Comparison of ENCODE assay signal across 16 cellular contexts in the genomic region with DNA sequence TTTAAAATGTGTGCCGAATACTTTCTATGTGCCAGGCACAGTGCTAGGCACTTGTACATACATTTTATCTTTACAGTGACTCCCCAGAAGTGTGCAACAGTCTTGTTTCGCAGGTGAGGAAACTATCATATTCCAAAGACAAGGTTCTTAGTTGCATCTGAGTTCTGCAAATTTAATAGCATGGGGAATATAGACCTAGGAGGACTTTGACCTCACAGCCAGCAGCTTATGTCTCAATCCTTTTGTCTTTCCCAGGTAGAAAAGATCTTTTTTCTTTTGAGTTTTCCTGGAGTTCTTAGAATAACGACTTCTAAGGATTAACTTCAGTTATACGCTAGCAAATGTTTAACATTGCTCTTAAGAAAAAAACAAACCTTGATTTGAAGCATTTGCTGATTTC.
DNase-seq lines count a peak whose midpoint lies in the region; ATAC-seq, FAIRE-seq and TF ChIP-seq lines count a peak whose summit lies in the region.
"Had no signal": no experiment of that assay in that cellular context is flagged by ENCODE, and none has a peak within 500 bp of the region (broad histone marks: within the 10 kb centered on the region; RNA-seq: fewer than 3 reads in every experiment).

No MANE protein-coding gene starts in this region.

- peak overlapping the region; percentile 72 for H2BK12ac ChIP-seq in trophoblast cell (ENCODE audit: low read length)

- H2AFZ ChIP-seq in trophoblast cell (ENCODE audit: insufficient read depth, low read length, poor library complexity) = no peak overlapping the region
- H2AFZ ChIP-seq: GM23248 had no signal

- peaks cover 3% of the 10 kb centered on the region for H3K4me1 Mint-ChIP-seq in WTC11
- H3K4me1 Mint-ChIP-seq: B cell; CD4-positive, CD25-positive, alpha-beta regulatory T cell; CD8-positive, alpha-beta memory T cell had no signal

- peaks cover 4% of the 10 kb centered on the region; the same call in 1 of the 2 replicates for H3K27me3 Mint-ChIP-seq in WTC11 (ENCODE audit: low read depth)
- H3K27me3 Mint-ChIP-seq: CD4-positive, CD25-positive, alpha-beta regulatory T cell had no signal

- CTCF ChIA-PET in WTC11 (lab: Charles Lee) = no interaction called here

- H4K8ac ChIP-seq in trophoblast cell (ENCODE audit: low read depth, low read length) = no peak overlapping the region

- H2AK5ac ChIP-seq in trophoblast cell (ENCODE audit: low read length) = no peak overlapping the region

- TF ChIP-seq RAD21 in liver (IDR thresholded peaks at IDR 0.05) = no peak

- WGBS in liver = 89% methylated on average over 4 of the region's 4 CpGs
- no CpG with 5 or more reads among the region's 4 CpGs for WGBS in trophoblast cell (ENCODE audit: extremely low coverage, insufficient coverage, insufficient read length)

- POLR2A ChIA-PET in WTC11 (lab: Charles Lee) = no interaction called here

- TF ChIP-seq CTCF in liver (IDR thresholded peaks at IDR 0.05; ENCODE audit: low read depth, low read length, missing input control) (no peak), vagina (IDR thresholded peaks at IDR 0.05) (no peak), WTC11 (IDR thresholded peaks at IDR 0.05) (no peak)

- peak overlapping the region; percentile 70 for H4K91ac ChIP-seq in trophoblast cell (ENCODE audit: low read depth, low read length)

- ATAC-seq in WTC11 = no peak

- intact Hi-C loops in vagina (cut with DNase I) = no loop called here

- no peak overlapping the region for H3K27ac Mint-ChIP-seq in WTC11
- H3K27ac Mint-ChIP-seq: B cell; CD4-positive, CD25-positive, alpha-beta regulatory T cell; CD8-positive, alpha-beta memory T cell had no signal

- H3K4me3 Mint-ChIP-seq in WTC11 = no peak overlapping the region
- H3K4me3 Mint-ChIP-seq: B cell; CD4-positive, CD25-positive, alpha-beta regulatory T cell; CD8-positive, alpha-beta memory T cell had no signal

- no peaks in the 10 kb centered on the region for H3K27me3 ChIP-seq in liver (ENCODE audit: control insufficient read depth in 4 of 4, insufficient read depth in 4 of 4, low read length in 3 of 4)
- no peaks in the 10 kb centered on the region for H3K27me3 ChIP-seq in trophoblast cell (ENCODE audit: insufficient read depth, low read length)
- H3K27me3 ChIP-seq in vagina = no peaks in the 10 kb centered on the region

- no peaks in the 10 kb centered on the region for H3K36me3 ChIP-seq in liver (ENCODE audit: control insufficient read depth in 4 of 4, insufficient read depth in 3 of 4, low read depth in 1 of 4, low read length in 3 of 4)
- H3K36me3 ChIP-seq in trophoblast cell (ENCODE audit: control insufficient read depth in 1 of 2, insufficient read depth in 2 of 2, low read length in 2 of 2) = no peaks in the 10 kb centered on the region
- no peaks in the 10 kb centered on the region for H3K36me3 ChIP-seq in vagina
- H3K36me3 ChIP-seq: HAP-1 had no signal

- no peak overlapping the region for H2BK5ac ChIP-seq in trophoblast cell (ENCODE audit: low read depth, low read length, poor library complexity)

- no peak overlapping the region for H3K4me2 ChIP-seq in trophoblast cell (ENCODE audit: low read length)

- H3K27ac ChIP-seq in liver (ENCODE audit: low read depth in 1 of 2, low read length in 2 of 2) = no peak overlapping the region
- no peak overlapping the region for H3K27ac ChIP-seq in trophoblast cell (ENCODE audit: low read depth, low read length)
- H3K27ac ChIP-seq in vagina = peak overlapping the region; percentile 71
- H3K27ac ChIP-seq: GM23248 had no signal

- H3K18ac ChIP-seq in trophoblast cell (ENCODE audit: low read length) = no peak overlapping the region

- FAIRE-seq in RCC 7860 (lab: Jason Lieb, UNC) = no peak

- H3K14ac ChIP-seq in trophoblast cell (ENCODE audit: low read length) = no peak overlapping the region

- H3K79me1 ChIP-seq in trophoblast cell (ENCODE audit: low read length) = peaks cover 39% of the 10 kb centered on the region

- H3K9me3 ChIP-seq in liver (ENCODE audit: control insufficient read depth in 4 of 4, low read length in 3 of 4) (no peaks in the 10 kb centered on the region), trophoblast cell (ENCODE audit: insufficient read depth, low read depth, low read length) (no peaks in the 10 kb centered on the region), vagina (no peaks in the 10 kb centered on the region)
- H3K9me3 ChIP-seq: HAP-1 had no signal

- peak overlapping the region; percentile 5 for H2BK120ac ChIP-seq in trophoblast cell (ENCODE audit: insufficient read depth, low read length, poor library complexity)

- TF ChIP-seq POLR2A in vagina (IDR thresholded peaks at IDR 0.05) = no peak

- no peak overlapping the region for H3K23ac ChIP-seq in trophoblast cell (ENCODE audit: low read length)

- DNase-seq in ecto neural progenitor cell (ENCODE audit: low spot score) (peak; percentile 6), trophoblast cell (no peak), vagina (ENCODE audit: extremely low spot score in 2 of 2) (no peak), WTC11 (ENCODE audit: low spot score) (no peak), RCC 7860 (ENCODE audit: low spot score) (no peak)
- DNase-seq in activated naive CD4-positive, alpha-beta T cell treated with anti-CD3 and anti-CD28 coated beads, Interleukin-2, amount 50 U/mL, for 16 hours = no peak
- DNase-seq: C1 segment of cervical spinal cord; CD4-positive, CD25-positive, alpha-beta regulatory T cell; CD8-positive, alpha-beta memory T cell; DMS153; DMS79 treated with DMSO at 0.1 percent for 48 hours; GF-D8; GM23248 had no signal

- no peaks in the 10 kb centered on the region for H3K36me3 Mint-ChIP-seq in WTC11
- H3K36me3 Mint-ChIP-seq: CD4-positive, CD25-positive, alpha-beta regulatory T cell; CD8-positive, alpha-beta memory T cell had no signal

- H4K12ac ChIP-seq in trophoblast cell (ENCODE audit: low read depth, low read length) = no peak overlapping the region

- peaks cover 2% of the 10 kb centered on the region for H3K79me2 ChIP-seq in trophoblast cell (ENCODE audit: control insufficient read depth, insufficient read depth, low read length, poor library complexity)

- H3K4ac ChIP-seq in trophoblast cell (ENCODE audit: low read depth, low read length) = no peak overlapping the region

- H3K4me3 ChIP-seq in liver (ENCODE audit: low read depth in 1 of 3, low read length in 3 of 3) (no peak overlapping the region), trophoblast cell (ENCODE audit: low read depth, low read length) (no peak overlapping the region), vagina (no peak overlapping the region)
- H3K4me3 ChIP-seq: GM23248, HAP-1 had no signal

- peaks cover 0 to 6% (median 3%) of the 10 kb centered on the region in 4 donors for H3K4me1 ChIP-seq in liver (ENCODE audit: control insufficient read depth in 4 of 4, insufficient read depth in 4 of 4, low read length in 3 of 4)
- peaks cover 14 to 25% of the 10 kb centered on the region in 2 experiments for H3K4me1 ChIP-seq in trophoblast cell (ENCODE audit: control insufficient read depth in 1 of 2, insufficient read depth in 2 of 2, low read length in 2 of 2)
- H3K4me1 ChIP-seq in vagina = peaks cover 21% of the 10 kb centered on the region
- H3K4me1 ChIP-seq: HAP-1 had no signal

- H3K9ac ChIP-seq in liver (ENCODE audit: low read depth in 1 of 2, low read length in 2 of 2) = peak overlapping the region in 1 of 2 donors; percentile 14
- peak overlapping the region; percentile 50 for H3K9ac ChIP-seq in trophoblast cell (ENCODE audit: low read length)
- H3K9ac ChIP-seq: GM23248 had no signal

- peaks cover 13% of the 10 kb centered on the region for H3K9me3 Mint-ChIP-seq in WTC11
- H3K9me3 Mint-ChIP-seq: CD4-positive, CD25-positive, alpha-beta regulatory T cell; CD8-positive, alpha-beta memory T cell had no signal

TF ChIP-seq in liver, 16 proteins besides CTCF, POLR2A, EP300 and RAD21:
- TF ChIP-seq YY1 (IDR thresholded peaks at IDR 0.05) (no peak), HNF4A (conservative IDR thresholded peaks at IDR 0.05) (peak; percentile 6 to 25)
TF ChIP-seq in liver: peak in this region for 1.

TF ChIP-seq in WTC11, 78 proteins besides CTCF, POLR2A, EP300 and RAD21:
- TF ChIP-seq ZNF121 (CRISPR knock-in tag; IDR thresholded peaks at IDR 0.05) = no peak
- TF ChIP-seq RELA (CRISPR knock-in tag; IDR thresholded peaks at IDR 0.05; ENCODE audit: borderline replicate concordance) = no peak
- no peak for TF ChIP-seq NR2C2 (CRISPR knock-in tag; IDR thresholded peaks at IDR 0.05)
- TF ChIP-seq, protein P1, sequence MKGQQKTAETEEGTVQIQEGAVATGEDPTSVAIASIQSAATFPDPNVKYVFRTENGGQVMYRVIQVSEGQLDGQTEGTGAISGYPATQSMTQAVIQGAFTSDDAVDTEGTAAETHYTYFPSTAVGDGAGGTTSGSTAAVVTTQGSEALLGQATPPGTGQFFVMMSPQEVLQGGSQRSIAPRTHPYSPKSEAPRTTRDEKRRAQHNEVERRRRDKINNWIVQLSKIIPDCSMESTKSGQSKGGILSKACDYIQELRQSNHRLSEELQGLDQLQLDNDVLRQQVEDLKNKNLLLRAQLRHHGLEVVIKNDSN (CRISPR knock-in tag; IDR thresholded peaks at IDR 0.05) = no peak
